ENCODE assay signal across 3 cellular contexts in genomic region chr11:35394941-35395340, GRCh38.
TF ChIP-seq lines count a peak whose summit lies in the region.

No MANE protein-coding gene starts in this region.

TF ChIP-seq in HepG2, 621 proteins besides CTCF, POLR2A, EP300 and RAD21:
- TF ChIP-seq ZNF263 (CRISPR knock-in tag; IDR thresholded peaks at IDR 0.05) = peak; percentile 58; the same call in 1 of the 2 replicates
- no peak for TF ChIP-seq MYPOP (CRISPR knock-in tag; IDR thresholded peaks at IDR 0.05)

TF ChIP-seq in IMR-90, 13 proteins besides CTCF, POLR2A, EP300 and RAD21:
- no peak for TF ChIP-seq ELK1 (IDR thresholded peaks at IDR 0.05; ENCODE audit: borderline replicate concordance, low read depth, low read length)
- no peak for TF ChIP-seq FOS (IDR thresholded peaks at IDR 0.05; ENCODE audit: low read depth, low read length)
- TF ChIP-seq MXI1 (IDR thresholded peaks at IDR 0.05; ENCODE audit: borderline replicate concordance, low read depth, low read length) = no peak
- TF ChIP-seq CEBPB (IDR thresholded peaks at IDR 0.05; ENCODE audit: low read depth, low read length) = no peak
- no peak for TF ChIP-seq RFX5 (IDR thresholded peaks at IDR 0.05; ENCODE audit: low read depth, low read length)
- no peak for TF ChIP-seq RCOR1 (IDR thresholded peaks at IDR 0.05; ENCODE audit: insufficient replicate concordance, low read length)

TF ChIP-seq in K562, 482 proteins besides CTCF, POLR2A, EP300 and RAD21:
- TF ChIP-seq PRDM10 (IDR thresholded peaks at IDR 0.05; ENCODE audit: partially characterized antibody) = peak; percentile 15
- peak; percentile 77 for TF ChIP-seq ZNF263 (CRISPR knock-in tag; IDR thresholded peaks at IDR 0.05; ENCODE audit: borderline replicate concordance)
- TF ChIP-seq SP1 (CRISPR knock-in tag; IDR thresholded peaks at IDR 0.05) = no peak
